Comparison of ENCODE assay signal across 9 cellular contexts in the genomic region with DNA sequence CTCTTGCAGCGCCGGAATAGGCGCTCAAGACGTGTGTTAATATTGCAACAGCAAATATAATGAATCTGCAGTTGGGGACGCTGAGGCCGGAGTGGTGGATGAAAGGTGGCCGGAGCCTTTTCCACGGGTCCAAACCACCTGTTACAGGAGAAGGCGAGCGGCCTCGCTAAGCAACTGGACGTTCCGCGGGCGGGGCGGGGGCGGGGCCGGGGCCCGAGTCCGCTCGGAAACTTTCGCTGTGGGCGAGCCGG. TPM values are rescaled to one million over a fixed set of nuclear protein-coding genes. Genes with fewer than 3 reads are reported as not detected.
DNase-seq lines count a peak whose midpoint lies in the region; ATAC-seq and TF ChIP-seq lines count a peak whose summit lies in the region.
"Had no signal": no experiment of that assay in that cellular context is flagged by ENCODE, and none has a peak within 500 bp of the region (broad histone marks: within the 10 kb centered on the region; RNA-seq: fewer than 3 reads in every experiment).

No MANE protein-coding gene starts in this region.

- CTCF ChIA-PET in activated B cell treated with CpG ODN at 0.5 μM for 24 hours (lab: Charles Lee) = interaction anchor here (0.6 to 4.4 kb wide), 3 partner anchors 19 to 62 kb away, joined by 3 to 26 read pairs (median 4); no protein-coding TSS in a partner anchor

- ATAC-seq in activated T-cell treated with anti-CD3 and anti-CD28 coated beads, Interleukin-2, amount 50 U/mL, for 72 hours (replicated peaks in 1 of 2) = no peak
- ATAC-seq in activated B cell treated with CpG ODN at 0.5 μM for 24 hours (ENCODE audit: low read depth) = peak; percentile 4
- ATAC-seq in HG03378 (IDR thresholded peaks at IDR 0.05; ENCODE audit: unreplicated experiment) = no peak
- ATAC-seq in HG03135 (IDR thresholded peaks at IDR 0.05; ENCODE audit: unreplicated experiment) = no peak

- H3K4me1 Mint-ChIP-seq in activated T-cell treated with anti-CD3 and anti-CD28 coated beads, Interleukin-2, amount 50 U/mL, for 72 hours (ENCODE audit: low read depth) = peaks cover 5% of the 10 kb centered on the region
- H3K4me1 Mint-ChIP-seq in activated B cell treated with CpG ODN at 0.5 μM for 24 hours = peaks cover 29% of the 10 kb centered on the region

- peaks cover 2% of the 10 kb centered on the region for H3K36me3 ChIP-seq in iPS-15b (ENCODE audit: control insufficient read depth, insufficient read depth, low read length)

- peaks cover 8% of the 10 kb centered on the region for H3K4me1 ChIP-seq in iPS-15b (ENCODE audit: control insufficient read depth, insufficient read depth, low read length)

- peak overlapping the region; percentile 75 to 85 for H3K4me3 Mint-ChIP-seq in activated T-cell treated with anti-CD3 and anti-CD28 coated beads, Interleukin-2, amount 50 U/mL, for 72 hours
- peak overlapping the region; percentile 86 for H3K4me3 Mint-ChIP-seq in activated B cell treated with CpG ODN at 0.5 μM for 24 hours

- H3K36me3 Mint-ChIP-seq in activated T-cell treated with anti-CD3 and anti-CD28 coated beads, Interleukin-2, amount 50 U/mL, for 72 hours (ENCODE audit: insufficient read depth in 2 of 2) = no peaks in the 10 kb centered on the region
- H3K36me3 Mint-ChIP-seq in activated B cell treated with CpG ODN at 0.5 μM for 24 hours (ENCODE audit: low read depth) = no peaks in the 10 kb centered on the region

- no peak overlapping the region for H3K27ac Mint-ChIP-seq in activated T-cell treated with anti-CD3 and anti-CD28 coated beads, Interleukin-2, amount 50 U/mL, for 72 hours
- peak overlapping the region; percentile 63 for H3K27ac Mint-ChIP-seq in activated B cell treated with CpG ODN at 0.5 μM for 24 hours

- H3K9me3 ChIP-seq in iPS-15b (ENCODE audit: control insufficient read depth, insufficient read depth, low read length) = no peaks in the 10 kb centered on the region

- H3K27ac ChIP-seq in temporal lobe (ENCODE audit: low read depth, low read length) = peak overlapping the region; percentile 71
- H3K27ac ChIP-seq: epithelial cell of prostate had no signal

- DNase-seq in activated T-cell treated with anti-CD3 and anti-CD28 coated beads, Interleukin-2, amount 50 U/mL, for 72 hours = no peak
- DNase-seq in activated T-cell treated with anti-CD3 and anti-CD28 coated beads, Interleukin-2, amount 50 U/mL, for 1 hour = no peak
- DNase-seq in activated B cell treated with CpG ODN at 0.5 μM for 24 hours (no peak), HT-29 (ENCODE audit: low spot score) (no peak)

- H3K27me3 Mint-ChIP-seq in activated T-cell treated with anti-CD3 and anti-CD28 coated beads, Interleukin-2, amount 50 U/mL, for 72 hours (ENCODE audit: low read depth) = peaks cover 7% of the 10 kb centered on the region
- H3K27me3 Mint-ChIP-seq in activated B cell treated with CpG ODN at 0.5 μM for 24 hours = no peaks in the 10 kb centered on the region

- no peak overlapping the region for H3K9ac ChIP-seq in iPS-15b (ENCODE audit: low read depth, low read length)

- intact Hi-C loops in activated B cell treated with CpG ODN at 0.5 μM for 24 hours (cut with micrococcal nuclease) = loop anchor here (1.0 to 5.0 kb wide), 5 partner anchors 69 to 834 kb away; partner anchors contain the start of genes BLOC1S4, JAKMIP1, KIAA0232 and MAN2B2

- H3K27me3 ChIP-seq in iPS-15b (ENCODE audit: control insufficient read depth, insufficient read depth, low read length) = peaks cover 7% of the 10 kb centered on the region

- TF ChIP-seq CTCF in activated B cell treated with CpG ODN at 0.5 μM for 24 hours (IDR thresholded peaks at IDR 0.05) = no peak

- no peaks in the 10 kb centered on the region for H3K9me3 Mint-ChIP-seq in activated T-cell treated with anti-CD3 and anti-CD28 coated beads, Interleukin-2, amount 50 U/mL, for 72 hours
- H3K9me3 Mint-ChIP-seq in activated B cell treated with CpG ODN at 0.5 μM for 24 hours = no peaks in the 10 kb centered on the region

- H3K4me3 ChIP-seq in iPS-15b (ENCODE audit: low read depth, low read length) = peak overlapping the region; percentile 63

- POLR2A ChIA-PET in activated B cell treated with CpG ODN at 0.5 μM for 24 hours (lab: Charles Lee) = interaction anchor here (1.0 kb wide), 2 partner anchors 404 to 799 kb away, joined by 3 read pairs; partner anchors contain the start of gene GRPEL1

RNA-seq across cellular contexts. Expression of gene WFS1, which starts 0.3 kb away (rescaled TPM):
- 1 to 10 TPM; 5.3 to 7.4 TPM for total RNA-seq in activated T-cell treated with anti-CD3 and anti-CD28 coated beads, Interleukin-2, amount 50 U/mL, for 72 hours
- 2.4 and 4.3 TPM in 2 replicates for total RNA-seq in activated B cell treated with CpG ODN at 0.5 μM for 24 hours
- 4.9 TPM for total RNA-seq in temporal lobe
- total RNA-seq in HT-29 (2014; rRNA removed; shearing (Covaris generic)) = 49.2 and 49.8 TPM in 2 replicates
